Comparison of ENCODE assay signal across 25 cellular contexts in the genomic region with DNA sequence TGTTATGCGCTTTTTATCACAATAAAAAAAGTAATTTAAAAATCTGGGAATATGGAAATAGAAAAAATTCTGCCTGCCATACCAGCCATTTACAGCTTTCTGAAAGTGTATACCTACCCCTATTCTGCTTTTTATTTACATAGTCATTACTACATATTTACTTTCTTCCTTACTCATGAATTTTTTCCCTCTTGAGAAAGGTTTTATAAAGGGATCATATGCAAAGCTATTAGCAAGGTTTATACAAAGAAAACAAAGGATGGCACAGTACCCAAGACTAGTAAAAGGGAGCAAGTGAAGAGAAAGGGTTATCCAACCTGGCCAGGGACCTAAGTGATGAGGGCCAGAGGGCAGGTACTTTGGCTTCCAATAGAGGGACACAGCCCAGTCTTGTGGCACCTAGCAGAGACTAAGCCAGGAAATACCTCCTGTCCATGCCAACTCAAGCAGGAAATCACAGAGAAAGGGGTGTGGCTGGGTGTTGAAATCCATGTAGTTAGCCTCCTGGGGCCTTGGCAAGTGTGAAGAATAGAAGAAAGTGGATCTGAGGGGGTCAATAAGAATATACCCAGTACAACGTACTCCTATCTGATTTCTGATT.
DNase-seq lines count a peak whose midpoint lies in the region; ATAC-seq and TF ChIP-seq lines count a peak whose summit lies in the region.
"Had no signal": no experiment of that assay in that cellular context is flagged by ENCODE, and none has a peak within 500 bp of the region (broad histone marks: within the 10 kb centered on the region; RNA-seq: fewer than 3 reads in every experiment).

No MANE protein-coding gene starts in this region.

- H2BK5ac ChIP-seq in H9 (ENCODE audit: insufficient read length, low read length): no peak overlapping the region

- H3K27me3 Mint-ChIP-seq in H9 (ENCODE audit: low read depth): no peaks in the 10 kb centered on the region
- H3K27me3 Mint-ChIP-seq: activated CD4-positive, alpha-beta memory T cell treated with anti-CD3 and anti-CD28 coated beads for 36 hours; CD4-positive, alpha-beta T cell had no signal

- no peaks in the 10 kb centered on the region for H4K20me1 ChIP-seq in BLaER1 treated with 17β-estradiol and CSF1 and Interleukin-3, amounts not matched to agents 10 nM and 100 nM
- no peaks in the 10 kb centered on the region for H4K20me1 ChIP-seq in H9 (ENCODE audit: control insufficient read depth, insufficient read depth, insufficient read length)

- H3K79me1 ChIP-seq in H9 (ENCODE audit: insufficient read depth, low read depth, low read length, poor library complexity, severe bottlenecking): no peaks in the 10 kb centered on the region

- no peak overlapping the region for H2BK15ac ChIP-seq in H9 (ENCODE audit: low read depth, low read length)

- no peak overlapping the region for H2AK5ac ChIP-seq in H9 (ENCODE audit: insufficient read length, low read length)

- H3K23ac ChIP-seq in H9 (ENCODE audit: insufficient read length, low read depth, low read length): no peak overlapping the region

- no peak overlapping the region for H3K14ac ChIP-seq in H9 (ENCODE audit: insufficient read depth, low read length)

- H3K4ac ChIP-seq in H9 (ENCODE audit: low read depth, low read length): no peak overlapping the region

- no peaks in the 10 kb centered on the region for H3K27me3 ChIP-seq in BLaER1 treated with 17β-estradiol and CSF1 and Interleukin-3, amounts not matched to agents 10 nM and 100 nM
- H3K27me3 ChIP-seq in Panc1 (ENCODE audit: control insufficient read depth, insufficient read depth, low read length) (no peaks in the 10 kb centered on the region), iPS DF 6.9 (ENCODE audit: control insufficient read depth, insufficient read depth, low read length) (no peaks in the 10 kb centered on the region), H9 (ENCODE audit: insufficient read depth, low read length) (no peaks in the 10 kb centered on the region)
- H3K27me3 ChIP-seq: esophagus muscularis mucosa, vagina had no signal

- no CpG with 5 or more reads among the region's 2 CpGs for WGBS in iPS DF 6.9 (ENCODE audit: insufficient coverage, insufficient read length)
- WGBS in H9 (ENCODE audit: extremely low coverage, insufficient read length, low lambda C conversion rate): no CpG with 5 or more reads among the region's 2 CpGs

- no peak overlapping the region for H3K56ac ChIP-seq in H9 (ENCODE audit: insufficient read length, low read depth, low read length)

- no peak overlapping the region for H2BK120ac ChIP-seq in H9 (ENCODE audit: low read depth, low read length, poor library complexity, severe bottlenecking)

- no peak overlapping the region for H3K27ac Mint-ChIP-seq in H9
- H3K27ac Mint-ChIP-seq: activated CD4-positive, alpha-beta memory T cell treated with anti-CD3 and anti-CD28 coated beads for 36 hours; CD4-positive, alpha-beta T cell; T-helper 1 cell treated with Interleukin-12 subunit alpha and Interleukin-12 subunit beta and Interleukin-4 antibody, amounts not matched to agents 30 μg/mL and 1 μg/mL, for 36 hours had no signal

- CTCF ChIA-PET in Panc1 (lab: Charles Lee): no interaction called here

- H4K8ac ChIP-seq in H9 (replicated peaks; ENCODE audit: insufficient read length, low read depth, low read length): no peak overlapping the region

- intact Hi-C loops in Panc1 (cut with micrococcal nuclease; ENCODE audit: unreplicated experiment): no loop called here

- no peak overlapping the region for H3K9ac ChIP-seq in BLaER1 treated with 17β-estradiol and CSF1 and Interleukin-3, amounts not matched to agents 10 nM and 100 nM
- no peak overlapping the region for H3K9ac ChIP-seq in H9 (ENCODE audit: extremely low read depth, insufficient read length, low read length)

- no peak overlapping the region for H3K4me3 ChIP-seq in BLaER1 treated with 17β-estradiol and CSF1 and Interleukin-3, amounts not matched to agents 10 nM and 100 nM
- H3K4me3 ChIP-seq in Panc1 (ENCODE audit: low read depth in 2 of 2, low read length in 2 of 2): no peak overlapping the region
- H3K4me3 ChIP-seq in iPS DF 6.9 (ENCODE audit: low read length): no peak overlapping the region
- H3K4me3 ChIP-seq: esophagus muscularis mucosa, vagina had no signal

- H3K23me2 ChIP-seq in H9 (ENCODE audit: insufficient read length, low read depth, low read length, poor library complexity, severe bottlenecking): no peaks in the 10 kb centered on the region

- no peak overlapping the region for H3T11ph ChIP-seq in H9 (ENCODE audit: low read length)

- H3K4me3 Mint-ChIP-seq in H9: no peak overlapping the region
- H3K4me3 Mint-ChIP-seq: activated CD4-positive, alpha-beta memory T cell treated with anti-CD3 and anti-CD28 coated beads for 36 hours; CD4-positive, alpha-beta T cell; T-helper 1 cell treated with Interleukin-12 subunit alpha and Interleukin-12 subunit beta and Interleukin-4 antibody, amounts not matched to agents 30 μg/mL and 1 μg/mL, for 36 hours had no signal

- H3K79me2 ChIP-seq in H9 (ENCODE audit: insufficient read depth, low read length): no peaks in the 10 kb centered on the region

- no peak overlapping the region for H4K91ac ChIP-seq in H9 (ENCODE audit: insufficient read length, low read depth, low read length)

- no peak overlapping the region for H2BK20ac ChIP-seq in H9 (ENCODE audit: low read depth, low read length, poor library complexity, severe bottlenecking)

- no peak overlapping the region for H2BK12ac ChIP-seq in H9 (ENCODE audit: insufficient read length, low read depth, low read length)

- ATAC-seq in Panc1: peak; percentile 80
- no peak for ATAC-seq in activated CD4-positive, CD25-positive, alpha-beta regulatory T cell treated with anti-CD3 and anti-CD28 coated beads, Interleukin-2, amount 50 U/mL, for 24 hours
- no peak for ATAC-seq in HG03354 (IDR thresholded peaks at IDR 0.05; ENCODE audit: poor library complexity, severe bottlenecking, unreplicated experiment)
- no peak for ATAC-seq in HG03139 (IDR thresholded peaks at IDR 0.05; ENCODE audit: unreplicated experiment)

- H3K27ac ChIP-seq in BLaER1 treated with 17β-estradiol and CSF1 and Interleukin-3, amounts not matched to agents 10 nM and 100 nM: no peak overlapping the region
- H3K27ac ChIP-seq in Panc1 (ENCODE audit: low read length) (no peak overlapping the region), iPS DF 6.9 (ENCODE audit: low read length) (no peak overlapping the region), H9 (ENCODE audit: insufficient read length, low read depth, low read length) (no peak overlapping the region)
- H3K27ac ChIP-seq: esophagus muscularis mucosa, HL-60, vagina, VCaP had no signal

- no peaks in the 10 kb centered on the region; a peak in 1 of 7 replicates for H3K36me3 Mint-ChIP-seq in H9 (ENCODE audit: insufficient read depth in 1 of 3, low read depth in 3 of 3)
- H3K36me3 Mint-ChIP-seq: activated CD4-positive, alpha-beta memory T cell treated with anti-CD3 and anti-CD28 coated beads for 36 hours had no signal

- H3K36me3 ChIP-seq in BLaER1 treated with 17β-estradiol and CSF1 and Interleukin-3, amounts not matched to agents 10 nM and 100 nM: no peaks in the 10 kb centered on the region
- H3K36me3 ChIP-seq in Panc1 (ENCODE audit: control insufficient read depth, insufficient read depth, low read length) (no peaks in the 10 kb centered on the region), iPS DF 6.9 (ENCODE audit: control insufficient read depth, insufficient read depth, low read length) (no peaks in the 10 kb centered on the region)
- H3K36me3 ChIP-seq: esophagus muscularis mucosa, vagina had no signal

- H2AFZ ChIP-seq in H9 (ENCODE audit: low read length): no peak overlapping the region

- in situ Hi-C loops in Panc1 (cut with HindIII; ENCODE audit: low pct_unique_long_range_greater_than_20kb, low sequenced_read_pairs): no loop called here

- DNase-seq in LoVo (ENCODE audit: low spot score) (peak; percentile 38), Panc1 (ENCODE audit: low read depth, low spot score) (peak; percentile 59), iPS DF 6.9 (ENCODE audit: low read depth, low spot score) (peak; percentile 0), H9 (no peak)
- DNase-seq: activated CD4-positive, alpha-beta memory T cell treated with anti-CD3 and anti-CD28 coated beads for 36 hours; activated naive CD4-positive, alpha-beta T cell treated with Interleukin-2 at 50 U/mL for 16 hours; amygdala; CD4-positive, alpha-beta T cell; glutamatergic neuron; KG1; NCI-H1105 treated with DMSO at 0.1 percent for 48 hours; NCI-H2227 treated with DMSO at 0.1 percent for 48 hours; retina; SIG-M5; stimulated activated CD4-positive, alpha-beta T cell treated with anti-CD3 and anti-CD28 coated beads, Interleukin-12 subunit alpha, Interleukin-12 subunit beta, amount 100 ng/mL, for 4 hours; substantia nigra had no signal

- peaks cover 2% of the 10 kb centered on the region in 2 experiments; a peak in 2 of 4 replicates for H3K4me1 Mint-ChIP-seq in H9

- POLR2A ChIA-PET in Panc1 (lab: Charles Lee): no interaction called here

- no peak overlapping the region for H4K5ac ChIP-seq in H9 (ENCODE audit: insufficient read length, low read depth, low read length)

- H3K4me1 ChIP-seq in BLaER1 treated with 17β-estradiol and CSF1 and Interleukin-3, amounts not matched to agents 10 nM and 100 nM: peaks cover 0 to 29% (median 3%) of the 10 kb centered on the region in 10 experiments; a peak in 12 of 20 replicates
- H3K4me1 ChIP-seq in Panc1 (ENCODE audit: control insufficient read depth, insufficient read depth, low read length) (no peaks in the 10 kb centered on the region; the same call in 1 of the 2 replicates), iPS DF 6.9 (ENCODE audit: control insufficient read depth, insufficient read depth, low read length) (0 out of 2 replicates have a peak, but pooled peaks cover 1% of the 10 kb centered on the region), H9 (ENCODE audit: insufficient read depth, low read length) (no peaks in the 10 kb centered on the region)
- H3K4me1 ChIP-seq: esophagus muscularis mucosa, vagina had no signal

- H3K9me3 ChIP-seq in BLaER1 treated with 17β-estradiol and CSF1 and Interleukin-3, amounts not matched to agents 10 nM and 100 nM (replicated peaks in 1 of 11): peaks cover 0 to 8% (median 5%) of the 10 kb centered on the region in 11 experiments; a peak in 4 of 22 replicates
- no peaks in the 10 kb centered on the region; the same call in 1 of the 2 replicates for H3K9me3 ChIP-seq in Panc1 (ENCODE audit: control insufficient read depth, insufficient read depth, low read depth, low read length)
- H3K9me3 ChIP-seq in iPS DF 6.9 (ENCODE audit: control insufficient read depth, insufficient read depth, low read length): no peaks in the 10 kb centered on the region
- H3K9me3 ChIP-seq in H9 (ENCODE audit: control insufficient read depth, low read depth, low read length): no peaks in the 10 kb centered on the region
- H3K9me3 ChIP-seq: vagina had no signal

- TF ChIP-seq CTCF in Panc1 (IDR thresholded peaks at IDR 0.05) (no peak), H9 (conservative IDR thresholded peaks at IDR 0.05) (no peak)

- peak overlapping the region in 6 of 11 experiments; percentile 28 to 57 (median 39); a peak in 9 of 22 replicates for H3K4me2 ChIP-seq in BLaER1 treated with 17β-estradiol and CSF1 and Interleukin-3, amounts not matched to agents 10 nM and 100 nM
- no peak overlapping the region for H3K4me2 ChIP-seq in H9 (ENCODE audit: insufficient read depth, insufficient read length, low read length)

- no peaks in the 10 kb centered on the region for H3K9me3 Mint-ChIP-seq in H9
- H3K9me3 Mint-ChIP-seq: activated CD4-positive, alpha-beta memory T cell treated with anti-CD3 and anti-CD28 coated beads for 36 hours; CD4-positive, alpha-beta T cell; T-helper 1 cell treated with Interleukin-12 subunit alpha and Interleukin-12 subunit beta and Interleukin-4 antibody, amounts not matched to agents 30 μg/mL and 1 μg/mL, for 36 hours had no signal

- no TSS peak for BruUV-seq in Panc1 (replicated peaks; lab: Mats Ljungman, UMichigan)

- H3K18ac ChIP-seq in H9 (ENCODE audit: insufficient read length, low read depth, low read length): no peak overlapping the region
